Comparison of ENCODE assay signal across 11 cellular contexts in genomic region chr5:38540348-38540747, GRCh38.
DNase-seq lines count a peak whose midpoint lies in the region; ATAC-seq and TF ChIP-seq lines count a peak whose summit lies in the region.
"Had no signal": no experiment of that assay in that cellular context is flagged by ENCODE, and none has a peak within 500 bp of the region (broad histone marks: within the 10 kb centered on the region; RNA-seq: fewer than 3 reads in every experiment).

No MANE protein-coding gene starts in this region.

- peaks cover 5% of the 10 kb centered on the region for H3K36me3 Mint-ChIP-seq in nephron (ENCODE audit: low read depth)

- ATAC-seq in stimulated activated naive CD8-positive, alpha-beta T cell treated with anti-CD3 and anti-CD28 coated beads, Interleukin-15, Interleukin-2, amounts not matched to agents 100 U/mL and 50 U/mL, for 24 hours = no peak

- no peaks in the 10 kb centered on the region for H3K27me3 Mint-ChIP-seq in nephron (ENCODE audit: low read depth)

- H3K9me3 Mint-ChIP-seq in nephron = no peaks in the 10 kb centered on the region
- H3K9me3 Mint-ChIP-seq: neural crest cell had no signal

- H3K27ac Mint-ChIP-seq in nephron = peak overlapping the region; percentile 72 to 91 (median 83)

- peaks cover 39% of the 10 kb centered on the region for H3K4me1 Mint-ChIP-seq in nephron

- H3K4me3 Mint-ChIP-seq in nephron = peak overlapping the region in 1 of 3 experiments; percentile 15
- H3K4me3 Mint-ChIP-seq: neural crest cell had no signal

- DNase-seq in DMS153 treated with DMSO at 0.1 percent for 48 hours (lab: John Stamatoyannopoulos, UW; ENCODE audit: unreplicated experiment) (peak; percentile 64), NCI-H2171 treated with DMSO at 0.1 percent for 48 hours (lab: John Stamatoyannopoulos, UW) (peak; percentile 86), caudate nucleus (lab: John Stamatoyannopoulos, UW) (peak in 32 of 61 donors; percentile 11 to 69 (median 40)), GM03348 (ENCODE audit: low spot score) (no peak), dedifferentiated amniotic fluid mesenchymal stem cell (ENCODE audit: extremely low spot score) (no peak), NCI-H146 treated with DMSO at 0.1 percent for 48 hours (lab: John Stamatoyannopoulos, UW; ENCODE audit: unreplicated experiment) (no peak)
- no peak for DNase-seq in stimulated activated naive CD8-positive, alpha-beta T cell treated with anti-CD3 and anti-CD28 coated beads, Interleukin-15, Interleukin-2, amounts not matched to agents 100 U/mL and 50 U/mL, for 24 hours
- DNase-seq: activated CD4-positive, CD25-positive, alpha-beta regulatory T cell; central memory CD4-positive, alpha-beta T cell had no signal

- no peak for TF ChIP-seq CTCF in nephron (IDR thresholded peaks at IDR 0.05; ENCODE audit: unreplicated experiment in 3 of 3)

- peak overlapping the region; percentile 14 for H3K27ac ChIP-seq in caudate nucleus (ENCODE audit: low read depth, low read length)

Comparison
In these comparisons a context has a peak if more than half of its experiments do, and no peak if none do; other contexts are left out.
1. DNase-seq: peak in DMS153 treated with DMSO at 0.1 percent for 48 hours (single experiment), NCI-H2171 treated with DMSO at 0.1 percent for 48 hours (single experiment) and caudate nucleus (32 of 61); none in GM03348 (single experiment), dedifferentiated amniotic fluid mesenchymal stem cell (single experiment), stimulated activated naive CD8-positive, alpha-beta T cell treated with anti-CD3 and anti-CD28 coated beads, Interleukin-15, Interleukin-2, amounts not matched to agents 100 U/mL and 50 U/mL, for 24 hours (single experiment) and NCI-H146 treated with DMSO at 0.1 percent for 48 hours (single experiment).